In the genomic region with DNA sequence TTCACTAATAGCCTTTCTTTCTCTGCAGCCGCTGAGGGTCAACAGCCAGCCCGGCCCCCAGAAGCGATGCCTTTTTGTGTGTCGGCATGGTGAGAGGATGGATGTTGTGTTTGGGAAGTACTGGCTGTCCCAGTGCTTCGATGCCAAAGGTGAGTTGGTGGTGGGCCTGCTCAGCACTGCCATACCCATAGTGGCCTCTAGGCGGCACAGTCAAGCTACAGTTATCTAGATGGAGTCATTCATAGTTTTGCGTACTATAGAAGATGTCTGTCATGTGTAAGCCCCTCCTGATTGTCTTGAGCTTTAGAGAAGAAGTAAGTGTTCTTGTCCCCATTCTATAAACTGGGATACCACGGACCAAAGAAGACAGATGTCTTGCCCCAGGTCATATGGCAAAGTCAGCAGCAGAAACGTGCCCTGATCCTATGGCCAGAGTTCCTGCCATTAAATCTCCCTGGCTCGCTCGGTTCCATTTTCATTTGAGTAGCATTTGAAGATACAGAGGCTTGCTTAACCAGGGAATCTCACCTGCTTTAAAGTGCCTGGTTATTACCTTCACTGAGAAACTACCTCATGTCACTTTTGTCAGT, we compare ENCODE assay signal across 8 cellular contexts. TPM values are rescaled to one million over a fixed set of nuclear protein-coding genes. Genes with fewer than 3 reads are reported as not detected.
DNase-seq lines count a peak whose midpoint lies in the region; ATAC-seq and TF ChIP-seq lines count a peak whose summit lies in the region.

No MANE protein-coding gene starts in this region.

- H3K4me2 ChIP-seq in H9 (ENCODE audit: insufficient read depth, insufficient read length, low read length) (no peak overlapping the region), parathyroid adenoma (ENCODE audit: low read length) (no peak overlapping the region)

- H3K36me3 ChIP-seq in esophagus squamous epithelium, result peaks cover 0 to 17% (median 0%) of the 10 kb centered on the region in 3 donors
- H3K36me3 ChIP-seq in parathyroid adenoma (ENCODE audit: control insufficient read depth, insufficient read depth, low read length), result no peaks in the 10 kb centered on the region

- no peak overlapping the region for H3K27ac ChIP-seq in H9 (ENCODE audit: insufficient read length, low read depth, low read length)
- no peak overlapping the region for H3K27ac ChIP-seq in esophagus squamous epithelium
- H3K27ac ChIP-seq in parathyroid adenoma, result no peak overlapping the region

- no peaks in the 10 kb centered on the region for H3K79me1 ChIP-seq in H9 (ENCODE audit: insufficient read depth, low read depth, low read length, poor library complexity, severe bottlenecking)

- CTCF ChIA-PET in activated CD8-positive, alpha-beta memory T cell treated with anti-CD3 and anti-CD28 coated beads, Interleukin-2, amount 10 ng/mL, durations not matched to agents 7 days and 5 days (lab: Charles Lee), result interaction anchor here (0.6 to 9.0 kb wide), 35 partner anchors 8 to 327 kb away, joined by 3 to 171 read pairs (median 7); no protein-coding TSS in a partner anchor

- peaks cover 0 to 3% of the 10 kb centered on the region in 2 experiments; a peak in 1 of 4 replicates for H3K4me1 Mint-ChIP-seq in H9
- no peaks in the 10 kb centered on the region for H3K4me1 Mint-ChIP-seq in activated CD8-positive, alpha-beta memory T cell treated with anti-CD3 and anti-CD28 coated beads, Interleukin-2, amount 10 ng/mL, durations not matched to agents 7 days and 5 days

- WGBS in H9 (ENCODE audit: extremely low coverage, insufficient read length, low lambda C conversion rate), result no CpG with 5 or more reads among the region's 11 CpGs
- WGBS in esophagus squamous epithelium, 2 donors, result 56 to 57% methylated on average over 9 to 11 of the region's 11 CpGs

- H2AFZ ChIP-seq in H9 (ENCODE audit: low read length), result no peak overlapping the region
- no peak overlapping the region for H2AFZ ChIP-seq in parathyroid adenoma

- H2BK120ac ChIP-seq in H9 (ENCODE audit: low read depth, low read length, poor library complexity, severe bottlenecking), result no peak overlapping the region

- TF ChIP-seq POLR2A in esophagus squamous epithelium (IDR thresholded peaks at IDR 0.05), result no peak

- H2BK12ac ChIP-seq in H9 (ENCODE audit: insufficient read length, low read depth, low read length), result no peak overlapping the region

- H3K9ac ChIP-seq in H9 (ENCODE audit: extremely low read depth, insufficient read length, low read length) (no peak overlapping the region), parathyroid adenoma (no peak overlapping the region)

- H3K79me2 ChIP-seq in H9 (ENCODE audit: insufficient read depth, low read length) (no peaks in the 10 kb centered on the region), parathyroid adenoma (no peaks in the 10 kb centered on the region)

- no peak overlapping the region for H3K23ac ChIP-seq in H9 (ENCODE audit: insufficient read length, low read depth, low read length)

- no peak overlapping the region for H3K18ac ChIP-seq in H9 (ENCODE audit: insufficient read length, low read depth, low read length)

- no peak overlapping the region for H3K4ac ChIP-seq in H9 (ENCODE audit: low read depth, low read length)

- no peak overlapping the region for H4K91ac ChIP-seq in H9 (ENCODE audit: insufficient read length, low read depth, low read length)

- no peak overlapping the region for H2BK5ac ChIP-seq in H9 (ENCODE audit: insufficient read length, low read length)

- no peak overlapping the region for H3K14ac ChIP-seq in H9 (ENCODE audit: insufficient read depth, low read length)

- H2BK20ac ChIP-seq in H9 (ENCODE audit: low read depth, low read length, poor library complexity, severe bottlenecking), result no peak overlapping the region

- no peaks in the 10 kb centered on the region for H3K4me1 ChIP-seq in H9 (ENCODE audit: insufficient read depth, low read length)
- H3K4me1 ChIP-seq in esophagus squamous epithelium, result peaks cover 0 to 14% (median 5%) of the 10 kb centered on the region in 3 donors
- no peaks in the 10 kb centered on the region for H3K4me1 ChIP-seq in parathyroid adenoma

- H3K27ac Mint-ChIP-seq in H9, result no peak overlapping the region
- H3K27ac Mint-ChIP-seq in activated CD8-positive, alpha-beta memory T cell treated with anti-CD3 and anti-CD28 coated beads, Interleukin-2, amount 10 ng/mL, durations not matched to agents 7 days and 5 days, result no peak overlapping the region

- peak; percentile 91 for TF ChIP-seq CTCF in H9 (conservative IDR thresholded peaks at IDR 0.05)
- peak; percentile 79 to 92 (median 88) for TF ChIP-seq CTCF in esophagus squamous epithelium (IDR thresholded peaks at IDR 0.05)
- peak; percentile 75 for TF ChIP-seq CTCF in parathyroid adenoma (IDR thresholded peaks at IDR 0.05)

- H2AK5ac ChIP-seq in H9 (ENCODE audit: insufficient read length, low read length), result no peak overlapping the region

- H3K23me2 ChIP-seq in H9 (ENCODE audit: insufficient read length, low read depth, low read length, poor library complexity, severe bottlenecking), result no peaks in the 10 kb centered on the region

- H3K9me3 ChIP-seq in H9 (ENCODE audit: control insufficient read depth, low read depth, low read length), result no peaks in the 10 kb centered on the region
- H3K9me3 ChIP-seq in esophagus squamous epithelium, result no peaks in the 10 kb centered on the region
- H3K9me3 ChIP-seq in parathyroid adenoma (ENCODE audit: control insufficient read depth, low read length), result no peaks in the 10 kb centered on the region

- peak; percentile 39 for DNase-seq in GDM1 (lab: John Stamatoyannopoulos, UW)
- DNase-seq in H9, result peak; percentile 77
- DNase-seq in NCI-H345 (lab: John Stamatoyannopoulos, UW), result peak; percentile 31
- peak; percentile 77 for DNase-seq in activated CD8-positive, alpha-beta memory T cell treated with anti-CD3 and anti-CD28 coated beads, Interleukin-2, amount 10 ng/mL, durations not matched to agents 7 days and 5 days
- no peak for DNase-seq in esophagus squamous epithelium (lab: John Stamatoyannopoulos, UW)
- DNase-seq in SHP77 treated with DMSO at 0.1 percent for 48 hours (lab: John Stamatoyannopoulos, UW), result no peak

- no peaks in the 10 kb centered on the region for H3K27me3 Mint-ChIP-seq in H9 (ENCODE audit: low read depth)
- no peaks in the 10 kb centered on the region for H3K27me3 Mint-ChIP-seq in activated CD8-positive, alpha-beta memory T cell treated with anti-CD3 and anti-CD28 coated beads, Interleukin-2, amount 10 ng/mL, durations not matched to agents 7 days and 5 days

- intact Hi-C loops in esophagus squamous epithelium (cut with DNase I), result loop anchor here (5.0 kb wide), 1 partner anchor 56 kb away; no protein-coding TSS in a partner anchor

- H4K20me1 ChIP-seq in H9 (ENCODE audit: control insufficient read depth, insufficient read depth, insufficient read length), result no peaks in the 10 kb centered on the region

- H3K9me3 Mint-ChIP-seq in H9, result no peaks in the 10 kb centered on the region
- H3K9me3 Mint-ChIP-seq in activated CD8-positive, alpha-beta memory T cell treated with anti-CD3 and anti-CD28 coated beads, Interleukin-2, amount 10 ng/mL, durations not matched to agents 7 days and 5 days (ENCODE audit: low read depth), result no peaks in the 10 kb centered on the region

- H3T11ph ChIP-seq in H9 (ENCODE audit: low read length), result no peak overlapping the region

- H3K27me3 ChIP-seq in H9 (ENCODE audit: insufficient read depth, low read length), result no peaks in the 10 kb centered on the region
- no peaks in the 10 kb centered on the region for H3K27me3 ChIP-seq in esophagus squamous epithelium
- H3K27me3 ChIP-seq in parathyroid adenoma (ENCODE audit: control insufficient read depth, insufficient read depth, low read length), result no peaks in the 10 kb centered on the region

- no peak overlapping the region for H3K4me3 Mint-ChIP-seq in H9
- no peak overlapping the region for H3K4me3 Mint-ChIP-seq in activated CD8-positive, alpha-beta memory T cell treated with anti-CD3 and anti-CD28 coated beads, Interleukin-2, amount 10 ng/mL, durations not matched to agents 7 days and 5 days

- no peak overlapping the region for H3K56ac ChIP-seq in H9 (ENCODE audit: insufficient read length, low read depth, low read length)

- H3K4me3 ChIP-seq in esophagus squamous epithelium, result no peak overlapping the region
- H3K4me3 ChIP-seq in parathyroid adenoma (ENCODE audit: low read depth, low read length), result no peak overlapping the region

- no peak overlapping the region for H4K8ac ChIP-seq in H9 (replicated peaks; ENCODE audit: insufficient read length, low read depth, low read length)

- H3K36me3 Mint-ChIP-seq in H9 (ENCODE audit: insufficient read depth in 1 of 3, low read depth in 3 of 3), result peaks cover 0 to 12% (median 3%) of the 10 kb centered on the region in 3 experiments; a peak in 3 of 7 replicates
- peaks cover 24% of the 10 kb centered on the region for H3K36me3 Mint-ChIP-seq in activated CD8-positive, alpha-beta memory T cell treated with anti-CD3 and anti-CD28 coated beads, Interleukin-2, amount 10 ng/mL, durations not matched to agents 7 days and 5 days

- no peak overlapping the region for H2BK15ac ChIP-seq in H9 (ENCODE audit: low read depth, low read length)

- H4K5ac ChIP-seq in H9 (ENCODE audit: insufficient read length, low read depth, low read length), result no peak overlapping the region

- ATAC-seq in activated CD8-positive, alpha-beta memory T cell treated with anti-CD3 and anti-CD28 coated beads, Interleukin-2, amount 10 ng/mL, durations not matched to agents 7 days and 5 days, result peak; percentile 86
- ATAC-seq in HG02571 (IDR thresholded peaks at IDR 0.05; ENCODE audit: unreplicated experiment), result no peak

RNA-seq across cellular contexts. Expression of a gene that starts 42.1 kb away (rescaled TPM):
- total RNA-seq in H9 (2021), result not detected in 2 replicates
- total RNA-seq in activated CD8-positive, alpha-beta memory T cell treated with anti-CD3 and anti-CD28 coated beads, Interleukin-2, amount 10 ng/mL, durations not matched to agents 7 days and 5 days, result 10 to 100 TPM in 1 of 2 experiments, 1 to 10 TPM in 1; 8.1 to 15.3 TPM
- under 1 TPM in 1 of 4 donors, not detected in 3; 0.19 TPM for total RNA-seq in esophagus squamous epithelium

Comparison
In these comparisons a context has a peak if more than half of its experiments do, and no peak if none do; other contexts are left out.
1. DNase-seq: peak in GDM1 (single experiment), H9 (single experiment), NCI-H345 (single experiment) and activated CD8-positive, alpha-beta memory T cell treated with anti-CD3 and anti-CD28 coated beads, Interleukin-2, amount 10 ng/mL, durations not matched to agents 7 days and 5 days (single experiment); none in esophagus squamous epithelium (single experiment) and SHP77 treated with DMSO at 0.1 percent for 48 hours (single experiment).
2. Peak in every context shown above with its lines, with median percentiles within 50 percentile points of each other: CTCF ChIP-seq.